Comparison of ENCODE assay signal across 20 cellular contexts in genomic region chr3:8579943-8580342, GRCh38.
"Had no signal": no experiment of that assay in that cellular context is flagged by ENCODE, and none has a peak within 500 bp of the region (broad histone marks: within the 10 kb centered on the region; RNA-seq: fewer than 3 reads in every experiment).

No MANE protein-coding gene starts in this region.

- H3K4me1 ChIP-seq: pancreas, right lobe of liver, transverse colon had no signal

- DNase-seq: cortex of kidney; effector memory CD8-positive, alpha-beta T cell; erythroblast; esophagus squamous epithelium; foreskin melanocyte; hypothalamus; immature natural killer cell; natural killer cell; occipital lobe; pancreas; right lobe of liver; stimulated activated CD4-positive, alpha-beta T cell treated with anti-CD3 and anti-CD28 coated beads, Interleukin-2, amount 100 ng/mL, for 24 hours; stimulated activated CD4-positive, alpha-beta T cell treated with anti-CD3 and anti-CD28 coated beads, Interleukin-4, amount 100 ng/mL, for 24 hours; stimulated activated naive CD8-positive, alpha-beta T cell treated with anti-CD3 and anti-CD28 coated beads, Interleukin-15, Interleukin-2, amounts not matched to agents 100 U/mL and 50 U/mL, for 24 hours; transverse colon had no signal

- H3K4me3 Mint-ChIP-seq: effector memory CD8-positive, alpha-beta T cell; immature natural killer cell; memory B cell; natural killer cell; stimulated activated effector memory CD8-positive, alpha-beta T cell treated with anti-CD3 and anti-CD28 coated beads, Interleukin-12 subunit alpha, Interleukin-12 subunit beta, amount 100 ng/mL, for 72 hours had no signal

- H3K4me3 ChIP-seq: esophagus squamous epithelium, lung, pancreas, right lobe of liver, thoracic aorta, transverse colon, vagina had no signal

- ATAC-seq: effector memory CD8-positive, alpha-beta T cell; natural killer cell; pancreas; right lobe of liver; stimulated activated naive CD8-positive, alpha-beta T cell treated with anti-CD3 and anti-CD28 coated beads, Interleukin-15, Interleukin-2, amounts not matched to agents 100 U/mL and 50 U/mL, for 24 hours had no signal

- H3K27ac ChIP-seq: pancreas, right lobe of liver, transverse colon, vagina had no signal

- H3K27me3 Mint-ChIP-seq: memory B cell had no signal

- H3K9me3 ChIP-seq: esophagus squamous epithelium, pancreas, right lobe of liver, thoracic aorta, transverse colon, vagina had no signal

- H3K36me3 ChIP-seq: esophagus squamous epithelium, pancreas, right lobe of liver, transverse colon, vagina had no signal

- H3K4me1 Mint-ChIP-seq: immature natural killer cell; memory B cell; natural killer cell; stimulated activated effector memory CD8-positive, alpha-beta T cell treated with anti-CD3 and anti-CD28 coated beads, Interleukin-12 subunit alpha, Interleukin-12 subunit beta, amount 100 ng/mL, for 72 hours had no signal

- H3K27me3 ChIP-seq: esophagus squamous epithelium, pancreas, right lobe of liver, transverse colon, vagina had no signal

- H3K9me3 Mint-ChIP-seq: effector memory CD8-positive, alpha-beta T cell; memory B cell; natural killer cell; stimulated activated effector memory CD8-positive, alpha-beta T cell treated with anti-CD3 and anti-CD28 coated beads, Interleukin-12 subunit alpha, Interleukin-12 subunit beta, amount 100 ng/mL, for 72 hours had no signal

- H3K36me3 Mint-ChIP-seq: immature natural killer cell; memory B cell; natural killer cell; stimulated activated effector memory CD8-positive, alpha-beta T cell treated with anti-CD3 and anti-CD28 coated beads, Interleukin-12 subunit alpha, Interleukin-12 subunit beta, amount 100 ng/mL, for 72 hours had no signal

- H3K27ac Mint-ChIP-seq: effector memory CD8-positive, alpha-beta T cell; immature natural killer cell; memory B cell; natural killer cell; stimulated activated effector memory CD8-positive, alpha-beta T cell treated with anti-CD3 and anti-CD28 coated beads, Interleukin-12 subunit alpha, Interleukin-12 subunit beta, amount 100 ng/mL, for 72 hours had no signal
